ENCODE assay signal across 35 cellular contexts in the genomic region with DNA sequence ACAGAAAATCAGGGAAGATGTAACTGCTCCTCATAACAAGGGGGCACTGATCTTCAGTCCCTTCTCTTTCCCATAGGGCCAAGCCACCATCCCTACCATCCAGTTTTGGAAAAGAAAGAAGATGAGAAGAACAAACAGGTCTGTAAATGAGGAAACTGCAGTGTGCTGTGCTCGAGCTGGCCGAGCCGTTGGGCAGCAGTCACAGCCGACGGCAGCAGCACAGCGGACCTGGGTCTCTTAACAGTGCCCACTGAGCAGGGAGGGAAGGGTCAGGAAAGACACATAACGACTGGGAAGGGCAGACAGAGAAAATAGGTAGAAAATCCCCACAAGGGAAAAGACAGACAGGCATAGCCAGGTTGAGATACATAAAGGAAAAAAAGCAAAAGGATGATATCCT. TPM values are rescaled to one million over a fixed set of nuclear protein-coding genes. Genes with fewer than 3 reads are reported as not detected.
"Had no signal": no experiment of that assay in that cellular context is flagged by ENCODE, and none has a peak within 500 bp of the region (broad histone marks: within the 10 kb centered on the region; RNA-seq: fewer than 3 reads in every experiment).

No MANE protein-coding gene starts in this region.

- ATAC-seq: heart left ventricle; left colon; left lung; lower lobe of right lung; natural killer cell; right cardiac atrium; stimulated activated memory B cell treated with anti-CD40 and anti-IgM and Interleukin-4, amounts not matched to agents 10 μg/mL and 1 μg/mL and 100 μg/mL, for 72 hours had no signal

- H3K27me3 Mint-ChIP-seq: naive B cell; stimulated activated memory B cell treated with anti-CD40 and anti-IgM and Interleukin-4, amounts not matched to agents 10 μg/mL and 1 μg/mL and 100 μg/mL, for 72 hours; type B pancreatic cell had no signal

- H3K4me1 ChIP-seq: heart left ventricle, left lung, lower lobe of right lung, parathyroid adenoma, prostate gland, sigmoid colon, spleen, suprapubic skin, tibial artery, uterus had no signal

- H3K36me3 ChIP-seq: neural progenitor cell, uterus had no signal

- H3K27ac ChIP-seq: heart left ventricle, left lung, lower lobe of right lung, neural progenitor cell, neutrophil, parathyroid adenoma, prostate gland, sigmoid colon, spleen, suprapubic skin, thoracic aorta, tibial artery, uterus had no signal

- H3K79me2 ChIP-seq: parathyroid adenoma had no signal

- DNase-seq: heart left ventricle; hypothalamus; immature natural killer cell; kidney; left colon; left lung; lower lobe of right lung; mammary epithelial cell; mesendoderm; naive B cell; natural killer cell; nephron progenitor cell; occipital lobe; retina; right cardiac atrium; sigmoid colon; small intestine; spleen; stimulated activated CD4-positive, alpha-beta T cell treated with anti-CD3 and anti-CD28 coated beads, Interleukin-2, amount 100 ng/mL, for 48 hours; stimulated activated CD4-positive, alpha-beta T cell treated with anti-CD3 and anti-CD28 coated beads, Interleukin-4, amount 100 ng/mL, for 4 hours; stimulated activated CD8-positive, alpha-beta memory T cell treated with anti-CD3 and anti-CD28 coated beads, Interleukin-4, amount 100 ng/mL, for 48 hours; stimulated activated naive CD4-positive, alpha-beta T cell treated with Interleukin-2 at 50 U/mL for 16 hours; tibial artery; uterus had no signal

- H3K9ac ChIP-seq: neural progenitor cell, parathyroid adenoma had no signal

- H3K9me3 Mint-ChIP-seq: immature natural killer cell; mesothelial cell of epicardium; naive B cell; natural killer cell; nephron progenitor cell; neural progenitor cell; stimulated activated memory B cell treated with anti-CD40 and anti-IgM and Interleukin-4, amounts not matched to agents 10 μg/mL and 1 μg/mL and 100 μg/mL, for 72 hours; type B pancreatic cell had no signal

- H2AFZ ChIP-seq: neural progenitor cell, parathyroid adenoma had no signal

- H3K27ac Mint-ChIP-seq: immature natural killer cell; mesothelial cell of epicardium; natural killer cell; nephron progenitor cell; neural progenitor cell; stimulated activated memory B cell treated with anti-CD40 and anti-IgM and Interleukin-4, amounts not matched to agents 10 μg/mL and 1 μg/mL and 100 μg/mL, for 72 hours; type B pancreatic cell had no signal

- H3K4me1 Mint-ChIP-seq: immature natural killer cell; mesothelial cell of epicardium; naive B cell; natural killer cell; nephron progenitor cell; stimulated activated memory B cell treated with anti-CD40 and anti-IgM and Interleukin-4, amounts not matched to agents 10 μg/mL and 1 μg/mL and 100 μg/mL, for 72 hours had no signal

- H3K4me3 Mint-ChIP-seq: immature natural killer cell; mesothelial cell of epicardium; naive B cell; natural killer cell; nephron progenitor cell; neural progenitor cell; stimulated activated memory B cell treated with anti-CD40 and anti-IgM and Interleukin-4, amounts not matched to agents 10 μg/mL and 1 μg/mL and 100 μg/mL, for 72 hours; type B pancreatic cell had no signal

- H3K27me3 ChIP-seq: heart left ventricle, left lung, neural progenitor cell, neutrophil, sigmoid colon, spleen, suprapubic skin, tibial artery, uterus had no signal

- H3K4me3 ChIP-seq: heart left ventricle, left lung, lower lobe of right lung, neural progenitor cell, prostate gland, sigmoid colon, spleen, suprapubic skin, thoracic aorta, tibial artery, uterus had no signal

- H3K4me2 ChIP-seq: neural progenitor cell had no signal

- H3K9me3 ChIP-seq: heart left ventricle, left lung, lower lobe of right lung, neutrophil, prostate gland, sigmoid colon, spleen, suprapubic skin, thoracic aorta, tibial artery, uterus had no signal

RNA-seq across cellular contexts. Expression of a gene that starts 38.2 kb away (rescaled TPM):
- total RNA-seq: liver, lower lobe of right lung, natural killer cell, occipital lobe, osteocyte, right cardiac atrium, spleen had no signal
- polyA plus RNA-seq: immature natural killer cell, liver had no signal
